In genomic region chr9:112080831-112081542, GRCh38 we compare ENCODE assay signal across 18 cellular contexts.
"Had no signal": no experiment of that assay in that cellular context is flagged by ENCODE, and none has a peak within 500 bp of the region (broad histone marks: within the 10 kb centered on the region; RNA-seq: fewer than 3 reads in every experiment).

No MANE protein-coding gene starts in this region.

- H3K4me1 Mint-ChIP-seq: nephron had no signal

- H3K9me3 ChIP-seq: SJSA1, thoracic aorta had no signal

- H3K27ac Mint-ChIP-seq: activated naive CD8-positive, alpha-beta T cell; activated T-cell treated with anti-CD3 and anti-CD28 coated beads, Interleukin-2, amount 50 U/mL, for 72 hours; nephron had no signal

- H3K27me3 Mint-ChIP-seq: activated naive CD8-positive, alpha-beta T cell had no signal

- H3K4me3 ChIP-seq: cardiac muscle cell, dorsolateral prefrontal cortex, lung, SJSA1, thoracic aorta had no signal

- H3K4me3 Mint-ChIP-seq: activated naive CD8-positive, alpha-beta T cell; activated T-cell treated with anti-CD3 and anti-CD28 coated beads, Interleukin-2, amount 50 U/mL, for 72 hours; nephron had no signal

- H3K27ac ChIP-seq: cardiac muscle cell, dorsolateral prefrontal cortex, parathyroid adenoma, SJSA1, thoracic aorta, WERI-Rb-1 had no signal

- DNase-seq: activated CD4-positive, alpha-beta T cell treated with anti-CD3 and anti-CD28 coated beads for 1 hour; activated gamma-delta T cell; activated T-cell treated with anti-CD3 and anti-CD28 coated beads, Interleukin-2, amount 50 U/mL, for 72 hours; dorsolateral prefrontal cortex; hippocampal formation; left colon; small intestine; stimulated activated CD4-positive, alpha-beta T cell treated with anti-CD3 and anti-CD28 coated beads, Interleukin-15, amount 100 ng/mL, for 24 hours; stimulated activated CD4-positive, alpha-beta T cell treated with anti-CD3 and anti-CD28 coated beads, Interleukin-2, amount 100 ng/mL, for 48 hours; T-helper 2 cell; WERI-Rb-1 had no signal

- H3K9me3 Mint-ChIP-seq: activated T-cell treated with anti-CD3 and anti-CD28 coated beads, Interleukin-2, amount 50 U/mL, for 72 hours had no signal

- ATAC-seq: activated T-cell treated with anti-CD3 and anti-CD28 coated beads, Interleukin-2, amount 50 U/mL, for 72 hours; left colon had no signal

- H3K27me3 ChIP-seq: cardiac muscle cell, dorsolateral prefrontal cortex, SJSA1 had no signal

- H3K4me1 ChIP-seq: parathyroid adenoma, SJSA1 had no signal

- H3K9ac ChIP-seq: parathyroid adenoma had no signal

- H3K36me3 ChIP-seq: cardiac muscle cell, thoracic aorta had no signal
